27 cellular contexts compared by ENCODE assay signal in genomic region chr6:139438775-139439174, GRCh38.
"Had no signal": no experiment of that assay in that cellular context is flagged by ENCODE, and none has a peak within 500 bp of the region (broad histone marks: within the 10 kb centered on the region; RNA-seq: fewer than 3 reads in every experiment).

No MANE protein-coding gene starts in this region.

- FAIRE-seq: colon had no signal

- H3K4me1 ChIP-seq: ascending aorta had no signal

- H3K9me3 ChIP-seq: ascending aorta, esophagus squamous epithelium, heart left ventricle had no signal

- H3K27ac ChIP-seq: ascending aorta, brain microvascular endothelial cell, esophagus squamous epithelium, WERI-Rb-1 had no signal

- H3K27me3 ChIP-seq: ascending aorta, brain microvascular endothelial cell, esophagus squamous epithelium, heart left ventricle had no signal

- ATAC-seq: activated CD4-positive, alpha-beta T cell treated with anti-CD3 and anti-CD28 coated beads for 36 hours; activated CD8-positive, alpha-beta memory T cell treated with anti-CD3 and anti-CD28 coated beads, Interleukin-2, amount 10 ng/mL, durations not matched to agents 7 days and 5 days; activated CD8-positive, alpha-beta T cell treated with anti-CD3 and anti-CD28 coated beads, Interleukin-2, amount 10 ng/mL, durations not matched to agents 7 days and 5 days; effector memory CD8-positive, alpha-beta T cell; heart left ventricle; T-helper 17 cell had no signal

- DNase-seq: activated B cell treated with CpG ODN at 0.5 μM for 24 hours; activated CD4-positive, alpha-beta memory T cell treated with anti-CD3 and anti-CD28 coated beads for 36 hours; activated CD4-positive, alpha-beta T cell treated with anti-CD3 and anti-CD28 coated beads for 36 hours; activated CD4-positive, alpha-beta T cell treated with anti-CD3 and anti-CD28 coated beads, Interleukin-2, amount 10 ng/mL, durations not matched to agents 24 days and 14 days; activated CD4-positive, CD25-positive, alpha-beta regulatory T cell treated with anti-CD3 and anti-CD28 coated beads, Interleukin-2, amount 50 U/mL, for 72 hours; activated CD8-positive, alpha-beta memory T cell treated with anti-CD3 and anti-CD28 coated beads, Interleukin-2, amount 10 ng/mL, durations not matched to agents 7 days and 5 days; activated CD8-positive, alpha-beta memory T cell treated with anti-CD3 and anti-CD28 coated beads, Interleukin-2, amount 50 U/mL, for 4 hours; activated CD8-positive, alpha-beta T cell treated with anti-CD3 and anti-CD28 coated beads, Interleukin-2, amount 10 ng/mL, durations not matched to agents 7 days and 5 days; activated effector memory CD4-positive, alpha-beta T cell treated with anti-CD3 and anti-CD28 coated beads, Interleukin-2, amount 50 U/mL, for 16 hours; activated naive CD4-positive, alpha-beta T cell treated with anti-CD3 and anti-CD28 coated beads for 36 hours; activated naive CD8-positive, alpha-beta T cell treated with anti-CD3 and anti-CD28 coated beads, Interleukin-2, amount 10 ng/mL, durations not matched to agents 7 days and 5 days; activated T-cell treated with anti-CD3 and anti-CD28 coated beads, Interleukin-2, amount 50 U/mL, for 1 hour; activated T-cell treated with anti-CD3 and anti-CD28 coated beads, Interleukin-2, amount 50 U/mL, for 48 hours; brain microvascular endothelial cell; cortex of kidney; dermis blood vessel endothelial cell; effector CD4-positive, alpha-beta T cell; effector memory CD8-positive, alpha-beta T cell; esophagus squamous epithelium; foreskin melanocyte; T-helper 1 cell; T-helper 17 cell; T1000; WERI-Rb-1 had no signal

- H3K4me3 ChIP-seq: ascending aorta, esophagus squamous epithelium, heart left ventricle had no signal

- H3K36me3 ChIP-seq: ascending aorta, brain microvascular endothelial cell, esophagus squamous epithelium, heart left ventricle, WERI-Rb-1 had no signal
